In genomic region chr9:7118653-7119052, GRCh38 we compare ENCODE assay signal across 16 cellular contexts.
DNase-seq lines count a peak whose midpoint lies in the region; ATAC-seq, FAIRE-seq and TF ChIP-seq lines count a peak whose summit lies in the region.
"Had no signal": no experiment of that assay in that cellular context is flagged by ENCODE, and none has a peak within 500 bp of the region (broad histone marks: within the 10 kb centered on the region; RNA-seq: fewer than 3 reads in every experiment).

No MANE protein-coding gene starts in this region.

- H3K27ac Mint-ChIP-seq in activated T-helper 17 cell treated with anti-CD3 and anti-CD28 coated beads, Interleukin-2, amount 50 U/mL, for 72 hours = no peak overlapping the region
- H3K27ac Mint-ChIP-seq in stimulated activated naive B cell treated with anti-CD40 and anti-IgM and Interleukin-4, amounts not matched to agents 10 μg/mL and 1 μg/mL and 100 μg/mL, for 72 hours = no peak overlapping the region
- H3K27ac Mint-ChIP-seq in progenitor cell of endocrine pancreas = no peak overlapping the region
- H3K27ac Mint-ChIP-seq: dendritic cell treated with granulocyte-macrophage colony-stimulating factor and Interleukin-4, amounts not matched to agents 40 ng/mL and 50 ng/mL, for 4 days had no signal

- intact Hi-C loops in thyroid gland (cut with DNase I) = no loop called here

- H3K27ac ChIP-seq in thyroid gland = peak overlapping the region in 1 of 3 donors; percentile 32
- H3K27ac ChIP-seq: adrenal gland, spleen had no signal

- H3K9me3 Mint-ChIP-seq in activated T-helper 17 cell treated with anti-CD3 and anti-CD28 coated beads, Interleukin-2, amount 50 U/mL, for 72 hours = no peaks in the 10 kb centered on the region
- H3K9me3 Mint-ChIP-seq in stimulated activated naive B cell treated with anti-CD40 and anti-IgM and Interleukin-4, amounts not matched to agents 10 μg/mL and 1 μg/mL and 100 μg/mL, for 72 hours = peaks cover 0 to 5% of the 10 kb centered on the region in 2 donors
- H3K9me3 Mint-ChIP-seq in progenitor cell of endocrine pancreas (ENCODE audit: low read depth) = no peaks in the 10 kb centered on the region

- no peaks in the 10 kb centered on the region for H3K9me3 ChIP-seq in thyroid gland
- H3K9me3 ChIP-seq: adrenal gland, spleen had no signal

- no peak overlapping the region for H3K4me3 Mint-ChIP-seq in activated T-helper 17 cell treated with anti-CD3 and anti-CD28 coated beads, Interleukin-2, amount 50 U/mL, for 72 hours
- H3K4me3 Mint-ChIP-seq in stimulated activated naive B cell treated with anti-CD40 and anti-IgM and Interleukin-4, amounts not matched to agents 10 μg/mL and 1 μg/mL and 100 μg/mL, for 72 hours = no peak overlapping the region
- no peak overlapping the region for H3K4me3 Mint-ChIP-seq in progenitor cell of endocrine pancreas (ENCODE audit: low read depth)
- H3K4me3 Mint-ChIP-seq: CD14-positive monocyte; dendritic cell treated with granulocyte-macrophage colony-stimulating factor and Interleukin-4, amounts not matched to agents 40 ng/mL and 50 ng/mL, for 4 days had no signal

- peaks cover 69% of the 10 kb centered on the region for H3K36me3 Mint-ChIP-seq in activated T-helper 17 cell treated with anti-CD3 and anti-CD28 coated beads, Interleukin-2, amount 50 U/mL, for 72 hours (ENCODE audit: low read depth)
- H3K36me3 Mint-ChIP-seq in stimulated activated naive B cell treated with anti-CD40 and anti-IgM and Interleukin-4, amounts not matched to agents 10 μg/mL and 1 μg/mL and 100 μg/mL, for 72 hours = peaks cover 34 to 53% of the 10 kb centered on the region in 2 donors
- H3K36me3 Mint-ChIP-seq in progenitor cell of endocrine pancreas (ENCODE audit: insufficient read depth) = no peaks in the 10 kb centered on the region

- no peaks in the 10 kb centered on the region for H3K36me3 ChIP-seq in thyroid gland
- H3K36me3 ChIP-seq: adrenal gland had no signal

- no peak overlapping the region for H3K4me3 ChIP-seq in thyroid gland (replicated peaks in 1 of 3)
- H3K4me3 ChIP-seq: adrenal gland, spleen had no signal

- FAIRE-seq in GM19239 (lab: Jason Lieb, UNC) = peak; percentile 82

- WGBS in thyroid gland, 2 donors = 91 to 93% methylated on average over 5 of the region's 5 CpGs

- no peak for TF ChIP-seq POLR2A in thyroid gland (IDR thresholded peaks at IDR 0.05)

- ATAC-seq in HG02759 (IDR thresholded peaks at IDR 0.05; ENCODE audit: unreplicated experiment) (peak; percentile 27), GM18873 (IDR thresholded peaks at IDR 0.05; ENCODE audit: low FRiP score, unreplicated experiment) (no peak)
- ATAC-seq in activated T-helper 17 cell treated with anti-CD3 and anti-CD28 coated beads, Interleukin-2, amount 50 U/mL, for 72 hours (replicated peaks) = peak; percentile 37
- ATAC-seq in stimulated activated naive B cell treated with anti-CD40 and anti-IgM and Interleukin-4, amounts not matched to agents 10 μg/mL and 1 μg/mL and 100 μg/mL, for 72 hours (replicated peaks) = peak; percentile 62 to 69
- ATAC-seq: PC-3, SK-N-SH treated with all-trans-retinoic acid at 6 μM for 48 hours had no signal

- DNase-seq in GM19239 (ENCODE audit: insufficient read length, low spot score) = no peak
- DNase-seq in stimulated activated naive B cell treated with anti-CD40 and anti-IgM and Interleukin-4, amounts not matched to agents 10 μg/mL and 1 μg/mL and 100 μg/mL, for 72 hours = no peak
- DNase-seq in progenitor cell of endocrine pancreas (ENCODE audit: low spot score, unreplicated experiment) = no peak
- DNase-seq in thyroid gland = no peak
- DNase-seq: adrenal gland, midbrain, NCI-H345, occipital lobe, spleen had no signal

- peaks cover 0 to 13% of the 10 kb centered on the region in 2 donors for H3K4me1 ChIP-seq in thyroid gland
- H3K4me1 ChIP-seq: adrenal gland had no signal

- H3K4me1 Mint-ChIP-seq in activated T-helper 17 cell treated with anti-CD3 and anti-CD28 coated beads, Interleukin-2, amount 50 U/mL, for 72 hours = peaks cover 15% of the 10 kb centered on the region
- peaks cover 21 to 36% of the 10 kb centered on the region in 2 donors for H3K4me1 Mint-ChIP-seq in stimulated activated naive B cell treated with anti-CD40 and anti-IgM and Interleukin-4, amounts not matched to agents 10 μg/mL and 1 μg/mL and 100 μg/mL, for 72 hours
- no peaks in the 10 kb centered on the region for H3K4me1 Mint-ChIP-seq in progenitor cell of endocrine pancreas (ENCODE audit: low read depth)

- H3K27me3 Mint-ChIP-seq in activated T-helper 17 cell treated with anti-CD3 and anti-CD28 coated beads, Interleukin-2, amount 50 U/mL, for 72 hours = no peaks in the 10 kb centered on the region
- no peaks in the 10 kb centered on the region for H3K27me3 Mint-ChIP-seq in stimulated activated naive B cell treated with anti-CD40 and anti-IgM and Interleukin-4, amounts not matched to agents 10 μg/mL and 1 μg/mL and 100 μg/mL, for 72 hours
- H3K27me3 Mint-ChIP-seq in progenitor cell of endocrine pancreas = no peaks in the 10 kb centered on the region
- H3K27me3 Mint-ChIP-seq: dendritic cell treated with granulocyte-macrophage colony-stimulating factor and Interleukin-4, amounts not matched to agents 40 ng/mL and 50 ng/mL, for 4 days had no signal

- H3K27me3 ChIP-seq in thyroid gland = no peaks in the 10 kb centered on the region
- H3K27me3 ChIP-seq: adrenal gland, spleen had no signal

- TF ChIP-seq CTCF in progenitor cell of endocrine pancreas (IDR thresholded peaks at IDR 0.05; ENCODE audit: unreplicated experiment) (no peak), thyroid gland (IDR thresholded peaks at IDR 0.05) (no peak)
